ENCODE assay signal across 9 cellular contexts in genomic region chr2:219246559-219246958, GRCh38. TPM values are rescaled to one million over a fixed set of nuclear protein-coding genes. Genes with fewer than 3 reads are reported as not detected.
A peak's percentile ranks its signal among the peaks of the same experiment; 100 is the strongest.
DNase-seq lines count a peak whose midpoint lies in the region; ATAC-seq and TF ChIP-seq lines count a peak whose summit lies in the region.
"Had no signal": no experiment of that assay in that cellular context is flagged by ENCODE, and none has a peak within 500 bp of the region (broad histone marks: within the 10 kb centered on the region; RNA-seq: fewer than 3 reads in every experiment).

No MANE protein-coding gene starts in this region.

- no peak for ATAC-seq in memory B cell (ENCODE audit: low read depth)
- ATAC-seq in GM19463 (IDR thresholded peaks at IDR 0.05; ENCODE audit: unreplicated experiment), result no peak
- ATAC-seq: foreskin keratinocyte had no signal

- peak overlapping the region; percentile 95 for H3K27ac Mint-ChIP-seq in activated naive CD4-positive, alpha-beta T cell treated with anti-CD3 and anti-CD28 coated beads, Interleukin-2, amount 10 ng/mL, durations not matched to agents 7 days and 5 days
- H3K27ac Mint-ChIP-seq in activated naive CD8-positive, alpha-beta T cell, result peak overlapping the region; percentile 97
- H3K27ac Mint-ChIP-seq in memory B cell (peak overlapping the region; percentile 93), type B pancreatic cell (peak overlapping the region; percentile 93)

- no peak for TF ChIP-seq CTCF in type B pancreatic cell (conservative IDR thresholded peaks at IDR 0.05)

- CTCF ChIA-PET in activated naive CD4-positive, alpha-beta T cell treated with anti-CD3 and anti-CD28 coated beads, Interleukin-2, amount 10 ng/mL, durations not matched to agents 7 days and 5 days (lab: Charles Lee), result interaction anchor here (1.8 to 3.9 kb wide), 3 partner anchors 40 to 75 kb away, joined by 4 to 29 read pairs (median 6); partner anchors contain the start of gene ZFAND2B

- DNase-seq in activated naive CD4-positive, alpha-beta T cell treated with anti-CD3 and anti-CD28 coated beads, Interleukin-2, amount 10 ng/mL, durations not matched to agents 7 days and 5 days, result no peak
- no peak for DNase-seq in activated naive CD4-positive, alpha-beta T cell (lab: John Stamatoyannopoulos, UW)
- DNase-seq in memory B cell (ENCODE audit: low spot score in 2 of 2) (no peak), type B pancreatic cell (ENCODE audit: extremely low spot score, unreplicated experiment) (no peak), globus pallidus (ENCODE audit: low spot score) (no peak), NCI-H2227 treated with DMSO at 0.1 percent for 48 hours (lab: John Stamatoyannopoulos, UW) (no peak)
- DNase-seq: foreskin keratinocyte had no signal

- H3K4me1 Mint-ChIP-seq in activated naive CD4-positive, alpha-beta T cell treated with anti-CD3 and anti-CD28 coated beads, Interleukin-2, amount 10 ng/mL, durations not matched to agents 7 days and 5 days, result peaks cover 86% of the 10 kb centered on the region
- peaks cover 68% of the 10 kb centered on the region for H3K4me1 Mint-ChIP-seq in activated naive CD8-positive, alpha-beta T cell (ENCODE audit: low read depth)
- H3K4me1 Mint-ChIP-seq in memory B cell (peaks cover 50% of the 10 kb centered on the region), type B pancreatic cell (ENCODE audit: unreplicated experiment) (peaks cover 14% of the 10 kb centered on the region)

- H3K4me3 Mint-ChIP-seq in activated naive CD4-positive, alpha-beta T cell treated with anti-CD3 and anti-CD28 coated beads, Interleukin-2, amount 10 ng/mL, durations not matched to agents 7 days and 5 days, result peak overlapping the region; percentile 92
- H3K4me3 Mint-ChIP-seq in activated naive CD8-positive, alpha-beta T cell, result peak overlapping the region; percentile 97
- H3K4me3 Mint-ChIP-seq in memory B cell (peak overlapping the region; percentile 41), type B pancreatic cell (peak overlapping the region; percentile 95)

- no peaks in the 10 kb centered on the region for H3K27me3 Mint-ChIP-seq in activated naive CD4-positive, alpha-beta T cell treated with anti-CD3 and anti-CD28 coated beads, Interleukin-2, amount 10 ng/mL, durations not matched to agents 7 days and 5 days
- H3K27me3 Mint-ChIP-seq in activated naive CD8-positive, alpha-beta T cell, result no peaks in the 10 kb centered on the region
- H3K27me3 Mint-ChIP-seq in memory B cell (no peaks in the 10 kb centered on the region), type B pancreatic cell (peaks cover 9% of the 10 kb centered on the region)

- H3K36me3 Mint-ChIP-seq in activated naive CD4-positive, alpha-beta T cell treated with anti-CD3 and anti-CD28 coated beads, Interleukin-2, amount 10 ng/mL, durations not matched to agents 7 days and 5 days, result peaks cover 56% of the 10 kb centered on the region
- peaks cover 3% of the 10 kb centered on the region for H3K36me3 Mint-ChIP-seq in activated naive CD8-positive, alpha-beta T cell
- H3K36me3 Mint-ChIP-seq in memory B cell (peaks cover 18% of the 10 kb centered on the region), type B pancreatic cell (no peaks in the 10 kb centered on the region)

- no peaks in the 10 kb centered on the region for H3K9me3 Mint-ChIP-seq in activated naive CD4-positive, alpha-beta T cell treated with anti-CD3 and anti-CD28 coated beads, Interleukin-2, amount 10 ng/mL, durations not matched to agents 7 days and 5 days
- no peaks in the 10 kb centered on the region for H3K9me3 Mint-ChIP-seq in activated naive CD8-positive, alpha-beta T cell (ENCODE audit: low read depth)
- H3K9me3 Mint-ChIP-seq in memory B cell (no peaks in the 10 kb centered on the region), type B pancreatic cell (no peaks in the 10 kb centered on the region)

RNA-seq across cellular contexts. Expression of gene STK16, which starts 1.3 kb away (rescaled TPM):
- 34.2 and 37.5 TPM in 2 replicates for total RNA-seq in type B pancreatic cell (ENCODE audit: low replicate concordance)

RNA-seq across cellular contexts. Expression of gene GLB1L, which starts 1.3 kb away (rescaled TPM):
- 4.4 and 16.1 TPM in 2 replicates for total RNA-seq in type B pancreatic cell (ENCODE audit: low replicate concordance)

RNA-seq across cellular contexts. Expression of gene TUBA4B, which starts 6.5 kb away (rescaled TPM):
- not detected in 2 replicates for total RNA-seq in type B pancreatic cell (ENCODE audit: low replicate concordance)
- total RNA-seq: foreskin keratinocyte had no signal

RNA-seq across cellular contexts. Expression of gene TUBA4A, which starts 7.2 kb away (rescaled TPM):
- 25.4 and 81.1 TPM in 2 replicates for total RNA-seq in type B pancreatic cell (ENCODE audit: low replicate concordance)

RNA-seq across cellular contexts. Expression of gene ANKZF1, which starts 17.0 kb away (rescaled TPM):
- 58.7 and 58.8 TPM in 2 replicates for total RNA-seq in type B pancreatic cell (ENCODE audit: low replicate concordance)

Comparison
In these comparisons a context has a peak if more than half of its experiments do, and no peak if none do; other contexts are left out.
1. H3K4me3 Mint-ChIP-seq: peak in every context shown above with its lines; median percentile 97 in activated naive CD8-positive, alpha-beta T cell; 95 in type B pancreatic cell; 92 in activated naive CD4-positive, alpha-beta T cell treated with anti-CD3 and anti-CD28 coated beads, Interleukin-2, amount 10 ng/mL, durations not matched to agents 7 days and 5 days; 41 in memory B cell.